19 cellular contexts compared by ENCODE assay signal in genomic region chr3:108438542-108438941, GRCh38.
"Had no signal": no experiment of that assay in that cellular context is flagged by ENCODE, and none has a peak within 500 bp of the region (broad histone marks: within the 10 kb centered on the region; RNA-seq: fewer than 3 reads in every experiment).

No MANE protein-coding gene starts in this region.

- H3K9ac ChIP-seq: SK-N-SH had no signal

- FAIRE-seq: RCC 7860 had no signal

- H3K4me2 ChIP-seq: SK-N-SH had no signal

- DNase-seq: KBM-7, MV-4-11, NCI-H1048, NCI-H1105 treated with DMSO at 0.1 percent for 48 hours, NCI-H1417 treated with DMSO at 0.1 percent for 48 hours, NCI-H146, NCI-H1694 treated with DMSO at 0.1 percent for 48 hours, NCI-H1930, NCI-H2081, NCI-H2107, NCI-H2227 treated with DMSO at 0.1 percent for 48 hours, NCI-H524, NCI-H82, Right ventricle myocardium superior, RPMI8226, SIG-M5, SK-N-SH, SW 1271 had no signal

- H3K9me3 ChIP-seq: SK-N-SH had no signal
